In the genomic region with DNA sequence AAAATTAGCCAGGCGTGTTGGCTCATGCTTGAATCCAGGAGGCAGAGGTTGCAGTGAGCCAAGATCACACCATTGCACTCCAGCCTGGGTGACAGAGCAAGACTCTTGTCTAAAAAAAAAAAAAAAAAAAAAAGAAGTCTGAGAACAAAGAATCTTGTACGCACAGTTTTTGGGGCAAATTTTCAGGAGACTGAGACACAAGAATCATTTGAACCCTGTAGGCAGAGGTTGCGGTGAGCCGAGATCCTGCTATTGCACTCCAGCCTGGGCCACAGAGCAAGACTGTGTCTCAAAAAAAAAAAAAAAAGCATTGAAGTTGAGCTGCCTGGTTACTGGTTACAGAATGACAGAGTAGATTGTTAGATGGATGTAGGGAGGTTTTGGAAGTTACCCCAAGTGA, we compare ENCODE assay signal across 4 cellular contexts. TPM values are rescaled to one million over a fixed set of nuclear protein-coding genes. Genes with fewer than 3 reads are reported as not detected.
"Had no signal": no experiment of that assay in that cellular context is flagged by ENCODE, and none has a peak within 500 bp of the region (broad histone marks: within the 10 kb centered on the region; RNA-seq: fewer than 3 reads in every experiment).

No MANE protein-coding gene starts in this region.

RNA-seq across cellular contexts. Expression of a gene that starts 39.2 kb away (rescaled TPM):
- total RNA-seq: HepG2, HT-29, HT1080, IMR-90 had no signal
- polyA plus RNA-seq: IMR-90 had no signal

RNA-seq across cellular contexts. Expression of a gene that starts 46.7 kb away (rescaled TPM):
- total RNA-seq: HepG2, HT-29, HT1080, IMR-90 had no signal
- polyA plus RNA-seq: HepG2, IMR-90 had no signal
